Comparison of ENCODE assay signal across 23 cellular contexts in genomic region chr16:4948903-4949766, GRCh38. TPM values are rescaled to one million over a fixed set of nuclear protein-coding genes. Genes with fewer than 3 reads are reported as not detected.
DNase-seq lines count a peak whose midpoint lies in the region; ATAC-seq, FAIRE-seq and TF ChIP-seq lines count a peak whose summit lies in the region.
"Had no signal": no experiment of that assay in that cellular context is flagged by ENCODE, and none has a peak within 500 bp of the region (broad histone marks: within the 10 kb centered on the region; RNA-seq: fewer than 3 reads in every experiment).

No MANE protein-coding gene starts in this region.

- H3K27me3 Mint-ChIP-seq in type B pancreatic cell, result no peaks in the 10 kb centered on the region

- H3K27ac ChIP-seq in HepG2 (ENCODE audit: extremely low read length, insufficient read depth, low read length) (no peak overlapping the region), right lobe of liver (no peak overlapping the region), Panc1 (ENCODE audit: low read length) (peak overlapping the region; percentile 71), mesenchymal stem cell (ENCODE audit: low read length, poor library complexity, severe bottlenecking) (no peak overlapping the region), heart left ventricle (no peak overlapping the region)
- H3K27ac ChIP-seq: BLaER1 had no signal

- no peak for ATAC-seq in HepG2
- ATAC-seq in right lobe of liver, result no peak
- no peak for ATAC-seq in Panc1
- ATAC-seq in heart left ventricle, result no peak
- ATAC-seq: T-cell had no signal

- H3K4me1 ChIP-seq in HepG2 (ENCODE audit: insufficient read depth, low read length), result peaks cover 60% of the 10 kb centered on the region
- peaks cover 0 to 13% (median 0%) of the 10 kb centered on the region in 4 donors for H3K4me1 ChIP-seq in right lobe of liver
- H3K4me1 ChIP-seq in Panc1 (ENCODE audit: control insufficient read depth, insufficient read depth, low read length), result peaks cover 60% of the 10 kb centered on the region
- peaks cover 28% of the 10 kb centered on the region for H3K4me1 ChIP-seq in mesenchymal stem cell (ENCODE audit: control insufficient read depth, insufficient read depth, low read depth, low read length)
- H3K4me1 ChIP-seq in heart left ventricle, result peaks cover 0 to 19% (median 14%) of the 10 kb centered on the region in 12 donors

- BruUV-seq in HepG2 (replicated peaks; lab: Mats Ljungman, UMichigan) (no TSS peak), Panc1 (replicated peaks; lab: Mats Ljungman, UMichigan) (no TSS peak)

- no peak overlapping the region for H3K14ac ChIP-seq in mesenchymal stem cell (ENCODE audit: low read length in 2 of 2)

- H3K23ac ChIP-seq in mesenchymal stem cell (ENCODE audit: low read length in 2 of 2), result no peak overlapping the region

- TF ChIP-seq POLR2A in HepG2 (IDR thresholded peaks at IDR 0.05; ENCODE audit: insufficient read depth in 1 of 2, low read depth in 2 of 2, low read length in 2 of 2) (no peak), right lobe of liver (IDR thresholded peaks at IDR 0.05) (no peak), heart left ventricle (IDR thresholded peaks at IDR 0.05) (no peak)

- H2BK120ac ChIP-seq in mesenchymal stem cell (ENCODE audit: low read depth, low read length), result no peak overlapping the region

- TF ChIP-seq RAD21 in HepG2 (CRISPR knock-in tag; IDR thresholded peaks at IDR 0.05), result no peak

- H2AK5ac ChIP-seq in mesenchymal stem cell (ENCODE audit: low read length, severe bottlenecking), result peak overlapping the region; percentile 54

- intact Hi-C loops in HepG2 (cut with micrococcal nuclease; ENCODE audit: unreplicated experiment), result loop anchor here (5.0 kb wide), 1 partner anchor 37 kb away; no protein-coding TSS in a partner anchor
- intact Hi-C loops in right lobe of liver (cut with DNase I), result loop anchor here in 1 of 2 donors (5.0 kb wide), 1 partner anchor 252 kb away; no protein-coding TSS in a partner anchor
- intact Hi-C loops in Panc1 (cut with micrococcal nuclease; ENCODE audit: unreplicated experiment), result no loop called here
- intact Hi-C loops in posterior cingulate gyrus (cut with DNase I), result no loop called here
- intact Hi-C loops in heart left ventricle (cut with DNase I), result loop anchor here in 2 of 10 donors (5.0 to 10.0 kb wide), 2 partner anchors 94 to 102 kb away; partner anchors contain the start of genes GLYR1 (in 1 of the 2) and UBN1 (in 1 of the 2)

- H2AFZ ChIP-seq in HepG2 (ENCODE audit: low read length) (peak overlapping the region; percentile 28), mesenchymal stem cell (ENCODE audit: low read depth, low read length) (no peak overlapping the region)

- TF ChIP-seq EP300 in HepG2 (IDR thresholded peaks at IDR 0.05; ENCODE audit: low read depth in 2 of 2, low read length in 2 of 2), result no peak
- TF ChIP-seq EP300 in HepG2 (CRISPR knock-in tag; IDR thresholded peaks at IDR 0.05; ENCODE audit: borderline replicate concordance), result no peak

- no peak overlapping the region for H2BK5ac ChIP-seq in mesenchymal stem cell (ENCODE audit: low read depth, low read length, poor library complexity, severe bottlenecking)

- in situ Hi-C loops in HepG2 (cut with HindIII; ENCODE audit: extremely low pct_ligation_motif_present, low pct_unique_long_range_greater_than_20kb) (no loop called here), Panc1 (cut with HindIII; ENCODE audit: low pct_unique_long_range_greater_than_20kb, low sequenced_read_pairs) (no loop called here)

- H4K8ac ChIP-seq in mesenchymal stem cell (ENCODE audit: low read length), result peak overlapping the region; percentile 72

- H2BK15ac ChIP-seq in mesenchymal stem cell (ENCODE audit: low read depth, poor library complexity, severe bottlenecking), result no peak overlapping the region

- TF ChIP-seq CTCF in HepG2 (CRISPR knock-in tag; IDR thresholded peaks at IDR 0.05) (no peak), right lobe of liver (IDR thresholded peaks at IDR 0.05) (no peak), Panc1 (IDR thresholded peaks at IDR 0.05) (no peak), type B pancreatic cell (conservative IDR thresholded peaks at IDR 0.05) (no peak), heart left ventricle (IDR thresholded peaks at IDR 0.05) (no peak)

- peaks cover 31% of the 10 kb centered on the region for H3K4me1 Mint-ChIP-seq in type B pancreatic cell (ENCODE audit: unreplicated experiment)
- H3K4me1 Mint-ChIP-seq: CD4-positive, CD25-positive, alpha-beta regulatory T cell; T-cell had no signal

- CTCF ChIA-PET in HepG2 (lab: Yijun Ruan, JAX; ENCODE audit: low intra/inter-chr PET ratio, low total read pairs), result no interaction called here
- CTCF ChIA-PET in Panc1 (lab: Charles Lee), result no interaction called here

- H3K4me3 ChIP-seq in HepG2 (replicated peaks in 1 of 3; ENCODE audit: insufficient read depth in 1 of 3, low read depth in 2 of 3, low read length in 3 of 3) (peak overlapping the region in 2 of 3 experiments; percentile 29 to 63; a peak in 4 of 6 replicates), right lobe of liver (no peak overlapping the region), Panc1 (ENCODE audit: low read depth in 2 of 2, low read length in 2 of 2) (no peak overlapping the region), mesenchymal stem cell (ENCODE audit: insufficient read depth in 1 of 2, low read depth in 1 of 2, low read length in 2 of 2) (no peak overlapping the region), heart left ventricle (no peak overlapping the region)
- H3K4me3 ChIP-seq: BLaER1, HAP-1 had no signal

- no peaks in the 10 kb centered on the region; a peak in 1 of 5 replicates for H3K27me3 ChIP-seq in HepG2 (ENCODE audit: control insufficient read depth in 1 of 2, insufficient read depth in 2 of 2, low read length in 2 of 2)
- H3K27me3 ChIP-seq in right lobe of liver, result no peaks in the 10 kb centered on the region
- H3K27me3 ChIP-seq in Panc1 (ENCODE audit: control insufficient read depth, insufficient read depth, low read length), result no peaks in the 10 kb centered on the region
- H3K27me3 ChIP-seq in mesenchymal stem cell (ENCODE audit: control insufficient read depth in 1 of 2, insufficient read depth in 1 of 2, low read length in 2 of 2), result no peaks in the 10 kb centered on the region
- H3K27me3 ChIP-seq in heart left ventricle, result no peaks in the 10 kb centered on the region
- H3K27me3 ChIP-seq: BLaER1 had no signal

- peak overlapping the region; percentile 77 for H3K4me2 ChIP-seq in HepG2 (ENCODE audit: low read depth, low read length)
- H3K4me2 ChIP-seq in mesenchymal stem cell (ENCODE audit: low read length, poor library complexity, severe bottlenecking), result no peak overlapping the region
- H3K4me2 ChIP-seq: BLaER1 had no signal

- H3K9ac ChIP-seq in HepG2 (ENCODE audit: insufficient read depth, low read depth, low read length), result peak overlapping the region; percentile 47; the same call in 1 of the 2 replicates
- no peak overlapping the region for H3K9ac ChIP-seq in mesenchymal stem cell (ENCODE audit: low read length)
- H3K9ac ChIP-seq: BLaER1 had no signal

- H3K9me3 Mint-ChIP-seq in type B pancreatic cell, result no peaks in the 10 kb centered on the region
- H3K9me3 Mint-ChIP-seq: T-cell had no signal

- H4K20me1 ChIP-seq in HepG2 (ENCODE audit: insufficient read depth, low read length), result no peaks in the 10 kb centered on the region
- H4K20me1 ChIP-seq: BLaER1 had no signal

- H3K36me3 ChIP-seq in HepG2 (replicated peaks in 1 of 2; ENCODE audit: control insufficient read depth in 1 of 2, insufficient read depth in 2 of 2, low read length in 2 of 2) (no peaks in the 10 kb centered on the region), right lobe of liver (no peaks in the 10 kb centered on the region), Panc1 (ENCODE audit: control insufficient read depth, insufficient read depth, low read length) (no peaks in the 10 kb centered on the region), mesenchymal stem cell (ENCODE audit: control insufficient read depth in 1 of 2, insufficient read depth in 2 of 2, low read depth in 1 of 2, low read length in 2 of 2) (no peaks in the 10 kb centered on the region), heart left ventricle (no peaks in the 10 kb centered on the region)
- H3K36me3 ChIP-seq: BLaER1, HAP-1 had no signal

- H4K91ac ChIP-seq in mesenchymal stem cell (ENCODE audit: low read length), result no peak overlapping the region

- WGBS in HepG2 (ENCODE audit: low lambda C conversion rate), result 24% methylated on average over 14 of the region's 16 CpGs
- 64% methylated on average over 14 of the region's 16 CpGs for WGBS in right lobe of liver (ENCODE audit: insufficient coverage, low coverage, low lambda C conversion rate, missing lambda C conversion rate)
- 84% methylated on average over 16 of the region's 16 CpGs for WGBS in mesenchymal stem cell
- 67 to 71% (median 68%) methylated on average over 15 to 16 of the region's 16 CpGs for WGBS in heart left ventricle, 4 donors

- no peaks in the 10 kb centered on the region for H3K79me1 ChIP-seq in mesenchymal stem cell (replicated peaks; ENCODE audit: low read length, poor library complexity, severe bottlenecking)

- DNase-seq in HepG2 (ENCODE audit: low spot score) (no peak), right lobe of liver (no peak), Panc1 (ENCODE audit: low read depth, low spot score) (no peak), mesenchymal stem cell (no peak), type B pancreatic cell (ENCODE audit: extremely low spot score, unreplicated experiment) (no peak), globus pallidus (ENCODE audit: low spot score) (no peak), posterior cingulate gyrus (no peak), heart left ventricle (no peak)
- DNase-seq: CD4-positive, CD25-positive, alpha-beta regulatory T cell; DMS153; DND-41; Kasumi-1; NCI-H1105 treated with DMSO at 0.1 percent for 48 hours; NCI-H146; NCI-H1930; NCI-H69; Right ventricle myocardium superior; T-cell had no signal

- peak overlapping the region in 1 of 2 experiments; percentile 4 for H2BK12ac ChIP-seq in mesenchymal stem cell (ENCODE audit: low read length in 2 of 2)

- no peak overlapping the region for H3K18ac ChIP-seq in mesenchymal stem cell (ENCODE audit: low read depth in 1 of 2, low read length in 2 of 2)

- H3K9me3 ChIP-seq in HepG2 (ENCODE audit: low read length) (no peaks in the 10 kb centered on the region), right lobe of liver (no peaks in the 10 kb centered on the region), Panc1 (ENCODE audit: control insufficient read depth, insufficient read depth, low read depth, low read length) (no peaks in the 10 kb centered on the region), mesenchymal stem cell (ENCODE audit: control insufficient read depth, low read length) (no peaks in the 10 kb centered on the region), heart left ventricle (no peaks in the 10 kb centered on the region)
- H3K9me3 ChIP-seq: BLaER1, HAP-1 had no signal

- H3K36me3 Mint-ChIP-seq in type B pancreatic cell, result no peaks in the 10 kb centered on the region
- H3K36me3 Mint-ChIP-seq: CD4-positive, CD25-positive, alpha-beta regulatory T cell; T-cell had no signal

- H3K4me3 Mint-ChIP-seq in type B pancreatic cell, result peak overlapping the region; percentile 47
- H3K4me3 Mint-ChIP-seq: CD4-positive, CD25-positive, alpha-beta regulatory T cell; T-cell had no signal

- FAIRE-seq in HepG2 (lab: Jason Lieb, UNC), result peak; percentile 58
- FAIRE-seq: GM12892 had no signal

- POLR2A ChIA-PET in HepG2 (lab: Yijun Ruan, JAX) (interaction anchor here (0.6 to 2.4 kb wide), 3 partner anchors 8 to 35 kb away, joined by 3 to 43 read pairs (median 23); partner anchors contain the start of genes PPL and SEC14L5), Panc1 (lab: Charles Lee) (interaction anchor here (0.6 kb wide), 2 partner anchors 53 to 404 kb away, joined by 7 to 14 read pairs; no protein-coding TSS in a partner anchor)

- H3K4ac ChIP-seq in mesenchymal stem cell (ENCODE audit: low read depth in 1 of 2, low read length in 2 of 2), result peak overlapping the region in 1 of 2 experiments; percentile 63

- H3K79me2 ChIP-seq in HepG2 (ENCODE audit: insufficient read depth, low read length), result no peaks in the 10 kb centered on the region

- H3K27ac Mint-ChIP-seq in type B pancreatic cell, result peak overlapping the region; percentile 91
- H3K27ac Mint-ChIP-seq: CD4-positive, CD25-positive, alpha-beta regulatory T cell had no signal

RNA-seq across cellular contexts. Expression of gene SEC14L5, which starts 9.0 kb away (rescaled TPM):
- total RNA-seq in HepG2 (2016; rRNA removed; fragmentation: Illumina TruSeq; extraction: Trizol), result 0.36 and 0.42 TPM in 2 replicates
- total RNA-seq in HepG2 (2016; cell fraction: cytosol; rRNA removed; fragmentation: Illumina TruSeq; extraction: Trizol; ENCODE audit: low read depth), result 0.09 TPM in 1 of 2 replicates, not detected in the other
- total RNA-seq in HepG2 (2016; cell fraction: insoluble cytoplasmic fraction; rRNA removed; fragmentation: Illumina TruSeq; extraction: Trizol), result 0.34 and 0.43 TPM in 2 replicates
- total RNA-seq in HepG2 (2016; cell fraction: membrane; rRNA removed; fragmentation: Illumina TruSeq; extraction: Trizol), result 0.19 and 0.21 TPM in 2 replicates
- total RNA-seq in HepG2 (2016; cell fraction: nucleus; rRNA removed; fragmentation: Illumina TruSeq; extraction: Trizol), result 0.34 and 0.43 TPM in 2 replicates
- polyA plus RNA-seq in HepG2 (2011; rRNA removed), result 0.40 and 0.60 TPM in 2 replicates
- polyA plus RNA-seq in HepG2 (2011; cell fraction: cytosol; rRNA removed), result 0.31 and 0.44 TPM in 2 replicates
- 1.3 and 1.5 TPM in 2 replicates for polyA plus RNA-seq in HepG2 (2011; cell fraction: nucleus; rRNA removed)
- polyA plus RNA-seq in HepG2 (2012), result 0.59 and 1.0 TPM in 2 replicates
- polyA plus RNA-seq in HepG2 (2016; cell fraction: cytosol; fragmentation: Illumina TruSeq; extraction: Trizol; ENCODE audit: low read depth), result 0.02 TPM in 2 replicates
- polyA plus RNA-seq in HepG2 (2016; cell fraction: insoluble cytoplasmic fraction; fragmentation: Illumina TruSeq; extraction: Trizol; ENCODE audit: low read depth), result 0.32 and 0.43 TPM in 2 replicates
- polyA plus RNA-seq in HepG2 (2016; cell fraction: membrane; fragmentation: Illumina TruSeq; extraction: Trizol; ENCODE audit: low read depth), result 0.08 and 0.14 TPM in 2 replicates
- 0.31 and 0.41 TPM in 2 replicates for polyA plus RNA-seq in HepG2 (2016; cell fraction: nucleus; fragmentation: Illumina TruSeq; extraction: Trizol; ENCODE audit: insufficient read depth, low read depth)
- 0.16 and 1.5 TPM in 2 replicates for polyA minus RNA-seq in HepG2 (2011; rRNA and poly(A)+ RNA removed; ENCODE audit: low replicate concordance)
- polyA minus RNA-seq in HepG2 (2011; cell fraction: cytosol; rRNA and poly(A)+ RNA removed), result 0.18 and 0.49 TPM in 2 replicates
- 0.64 and 0.75 TPM in 2 replicates for polyA minus RNA-seq in HepG2 (2011; cell fraction: nucleus; rRNA and poly(A)+ RNA removed)
- 1 to 10 TPM in 1 of 6 experiments, under 1 TPM in 4, not detected in 1; 0.09 to 1.1 (median 0.60) TPM for total RNA-seq in right lobe of liver
- total RNA-seq in Panc1 (2021; ENCODE audit: unreplicated experiment), result 0.26 TPM
- polyA plus RNA-seq in Panc1 (2012; ENCODE audit: insufficient read length), result 0.33 TPM
- 0.01 TPM for polyA plus RNA-seq in mesenchymal stem cell (2013, experiment 1 of 2)
- polyA plus RNA-seq in mesenchymal stem cell (2013, experiment 2 of 2), result not detected
- total RNA-seq in type B pancreatic cell (ENCODE audit: low replicate concordance), result 0.71 and 0.92 TPM in 2 replicates
- total RNA-seq in heart left ventricle, result 10 to 100 TPM in 5 of 9 donors, 1 to 10 TPM in 4; 1.6 to 25.4 (median 11.6) TPM
- polyA plus RNA-seq in heart left ventricle, result 1 to 10 TPM in 1 of 2 donors, under 1 TPM in 1; 0.11 to 5.0 TPM
- total RNA-seq: A172, RPMI7951 had no signal
- polyA plus RNA-seq: CD4-positive, CD25-positive, alpha-beta regulatory T cell had no signal

RNA-seq across cellular contexts. Expression of gene PPL, which starts 12.2 kb away (rescaled TPM):
- total RNA-seq in HepG2 (2016; rRNA removed; fragmentation: Illumina TruSeq; extraction: Trizol), result 4.4 and 6.6 TPM in 2 replicates
- 1.1 and 1.5 TPM in 2 replicates for total RNA-seq in HepG2 (2016; cell fraction: cytosol; rRNA removed; fragmentation: Illumina TruSeq; extraction: Trizol; ENCODE audit: low read depth)
- total RNA-seq in HepG2 (2016; cell fraction: insoluble cytoplasmic fraction; rRNA removed; fragmentation: Illumina TruSeq; extraction: Trizol), result 3.3 and 6.8 TPM in 2 replicates
- total RNA-seq in HepG2 (2016; cell fraction: membrane; rRNA removed; fragmentation: Illumina TruSeq; extraction: Trizol), result 1.8 and 2.4 TPM in 2 replicates
- 8.8 and 10.7 TPM in 2 replicates for total RNA-seq in HepG2 (2016; cell fraction: nucleus; rRNA removed; fragmentation: Illumina TruSeq; extraction: Trizol)
- polyA plus RNA-seq in HepG2 (2011; rRNA removed), result 5.7 and 7.5 TPM in 2 replicates
- 4.1 and 4.4 TPM in 2 replicates for polyA plus RNA-seq in HepG2 (2011; cell fraction: cytosol; rRNA removed)
- polyA plus RNA-seq in HepG2 (2011; cell fraction: nucleus; rRNA removed), result 19.1 and 22.6 TPM in 2 replicates
- polyA plus RNA-seq in HepG2 (2012), result 5.2 and 7.1 TPM in 2 replicates
- polyA plus RNA-seq in HepG2 (2016; cell fraction: cytosol; fragmentation: Illumina TruSeq; extraction: Trizol; ENCODE audit: low read depth), result 0.62 and 0.73 TPM in 2 replicates
- polyA plus RNA-seq in HepG2 (2016; cell fraction: insoluble cytoplasmic fraction; fragmentation: Illumina TruSeq; extraction: Trizol; ENCODE audit: low read depth), result 2.7 and 3.1 TPM in 2 replicates
- polyA plus RNA-seq in HepG2 (2016; cell fraction: membrane; fragmentation: Illumina TruSeq; extraction: Trizol; ENCODE audit: low read depth), result 0.72 and 0.92 TPM in 2 replicates
- polyA plus RNA-seq in HepG2 (2016; cell fraction: nucleus; fragmentation: Illumina TruSeq; extraction: Trizol; ENCODE audit: insufficient read depth, low read depth), result 14.4 and 14.5 TPM in 2 replicates
- 9.9 and 18.8 TPM in 2 replicates for polyA minus RNA-seq in HepG2 (2011; rRNA and poly(A)+ RNA removed; ENCODE audit: low replicate concordance)
- 6.1 and 7.4 TPM in 2 replicates for polyA minus RNA-seq in HepG2 (2011; cell fraction: cytosol; rRNA and poly(A)+ RNA removed)
- polyA minus RNA-seq in HepG2 (2011; cell fraction: nucleus; rRNA and poly(A)+ RNA removed), result 7.3 and 10.2 TPM in 2 replicates
- 10 to 100 TPM in 4 of 6 experiments, 1 to 10 TPM in 2; 6.9 to 23.8 (median 14.4) TPM for total RNA-seq in right lobe of liver
- total RNA-seq in Panc1 (2021; ENCODE audit: unreplicated experiment), result 89.4 TPM
- 97.1 TPM for polyA plus RNA-seq in Panc1 (2012; ENCODE audit: insufficient read length)
- polyA plus RNA-seq in mesenchymal stem cell (2013, experiment 1 of 2), result 0.46 TPM
- 0.47 TPM for polyA plus RNA-seq in mesenchymal stem cell (2013, experiment 2 of 2)
- 142 and 428 TPM in 2 replicates for total RNA-seq in type B pancreatic cell (ENCODE audit: low replicate concordance)
- total RNA-seq in heart left ventricle, result 10 to 100 TPM in 3 of 9 donors, 1 to 10 TPM in 6; 6.4 to 23.8 (median 8.3) TPM
- 1 to 10 TPM; 4.3 to 5.1 TPM for polyA plus RNA-seq in heart left ventricle
- total RNA-seq: CD4-positive, CD25-positive, alpha-beta regulatory T cell had no signal

Comparison
In these comparisons a context has a peak if more than half of its experiments do, and no peak if none do; other contexts are left out.
1. H3K4me3 ChIP-seq: peak in HepG2 (2 of 3); none in right lobe of liver (0 of 3), Panc1 (0 of 2), mesenchymal stem cell (0 of 2) and heart left ventricle (0 of 12).